ENCODE assay signal across 8 cellular contexts in genomic region chr1:225428066-225428878, GRCh38. TPM values are rescaled to one million over a fixed set of nuclear protein-coding genes. Genes with fewer than 3 reads are reported as not detected.
DNase-seq lines count a peak whose midpoint lies in the region; ATAC-seq, FAIRE-seq and TF ChIP-seq lines count a peak whose summit lies in the region.

No MANE protein-coding gene starts in this region.

- peak overlapping the region; percentile 82 for H3K27ac ChIP-seq in keratinocyte (ENCODE audit: control insufficient read depth, insufficient read depth, low read length)

- H3K9ac ChIP-seq in keratinocyte (ENCODE audit: control insufficient read depth, extremely low read depth, insufficient read depth, low read length), result peak overlapping the region; percentile 80

- no peaks in the 10 kb centered on the region for H3K27me3 ChIP-seq in keratinocyte (ENCODE audit: control insufficient read depth, extremely low read depth, insufficient read depth, low read length)

- peaks cover 0 to 4% of the 10 kb centered on the region in 2 experiments for H3K36me3 ChIP-seq in keratinocyte (ENCODE audit: control insufficient read depth in 2 of 2, extremely low read depth in 1 of 2, insufficient read depth in 2 of 2, low read length in 2 of 2)

- peak; percentile 91 for ATAC-seq in GM18907 (IDR thresholded peaks at IDR 0.05; ENCODE audit: unreplicated experiment)
- peak; percentile 89 for ATAC-seq in HG03135 (IDR thresholded peaks at IDR 0.05; ENCODE audit: unreplicated experiment)

- H4K20me1 ChIP-seq in keratinocyte (ENCODE audit: control insufficient read depth, extremely low read depth, insufficient read depth, low read length), result no peaks in the 10 kb centered on the region

- DNase-seq in AG08395 (ENCODE audit: low spot score), result peak; percentile 95
- peak; percentile 94 for DNase-seq in NCI-H2196 (lab: John Stamatoyannopoulos, UW; ENCODE audit: unreplicated experiment)
- peak; percentile 89 for DNase-seq in activated CD4-positive, CD25-positive, alpha-beta regulatory T cell treated with anti-CD3 and anti-CD28 coated beads, Interleukin-2, amount 50 U/mL, for 16 hours (ENCODE audit: low read depth, low spot score)
- DNase-seq in central memory CD4-positive, alpha-beta T cell, result peak; percentile 90
- peak; percentile 40 for DNase-seq in keratinocyte (ENCODE audit: low read depth, low spot score)
- peak; percentile 73 to 85 (median 85) for DNase-seq in stimulated activated CD4-positive, alpha-beta T cell treated with anti-CD3 and anti-CD28 coated beads, Interleukin-12 subunit alpha, Interleukin-12 subunit beta, amount 100 ng/mL, for 48 hours (ENCODE audit: low read depth in 2 of 3, low spot score in 1 of 3)

- H3K79me2 ChIP-seq in keratinocyte (ENCODE audit: control insufficient read depth, insufficient read depth, low read length), result peaks cover 45% of the 10 kb centered on the region

- no peaks in the 10 kb centered on the region for H3K9me3 ChIP-seq in keratinocyte (ENCODE audit: control insufficient read depth, low read depth, low read length)

- peaks cover 34% of the 10 kb centered on the region for H3K4me1 ChIP-seq in keratinocyte (ENCODE audit: control insufficient read depth, extremely low read depth, insufficient read depth, low read length)

- H3K4me2 ChIP-seq in keratinocyte (ENCODE audit: control insufficient read depth, extremely low read depth, insufficient read depth, low read depth, low read length), result peak overlapping the region; percentile 86

- FAIRE-seq in keratinocyte (lab: Jason Lieb, UNC), result no peak

- dilution Hi-C loops in keratinocyte (cut with MboI; ENCODE audit: extremely low pct_ligation_motif_present, low sequenced_read_pairs), result no loop called here

- no peaks in the 10 kb centered on the region for H3K9me1 ChIP-seq in keratinocyte (ENCODE audit: control insufficient read depth, extremely low read depth, insufficient read depth, low read length)

- no peak for TF ChIP-seq CTCF in keratinocyte (optimal IDR thresholded peaks at IDR 0.05 in 1 of 3, IDR thresholded peaks at IDR 0.05 in 1 of 3, conservative IDR thresholded peaks at IDR 0.05 in 1 of 3; ENCODE audit: extremely low read depth in 1 of 3, insufficient read depth in 2 of 3, low read length in 3 of 3)

- peak overlapping the region; percentile 93 for H2AFZ ChIP-seq in keratinocyte (ENCODE audit: control insufficient read depth, low read length)

- peak overlapping the region; percentile 78 to 91 (median 81) for H3K4me3 ChIP-seq in keratinocyte (ENCODE audit: control insufficient read depth in 2 of 3, extremely low read depth in 1 of 3, insufficient read depth in 2 of 3, low read depth in 1 of 3, low read length in 3 of 3)

RNA-seq across cellular contexts. Expression of gene LBR, which starts 0.4 kb away (rescaled TPM):
- 11.9 to 30.5 TPM (median 21.2 TPM) in 3 replicates for polyA plus RNA-seq in keratinocyte
- 11.7 TPM for polyA plus RNA-seq in keratinocyte (2011; ENCODE audit: low read depth)
- polyA plus RNA-seq in keratinocyte (2011; cell fraction: cytosol; rRNA removed), result 4.7 and 9.7 TPM in 2 replicates
- 33.5 and 34.7 TPM in 2 replicates for polyA plus RNA-seq in keratinocyte (2011; cell fraction: nucleus; rRNA removed)
- 13.6 and 15.8 TPM in 2 replicates for polyA plus RNA-seq in keratinocyte (2012; ENCODE audit: low replicate concordance)
- polyA minus RNA-seq in keratinocyte, result 14.7 to 42.6 TPM (median 30.3 TPM) in 3 replicates
- polyA minus RNA-seq in keratinocyte (2011; cell fraction: cytosol; rRNA and poly(A)+ RNA removed), result 5.6 TPM
- 17.2 and 25.7 TPM in 2 replicates for polyA minus RNA-seq in keratinocyte (2011; cell fraction: nucleus; rRNA and poly(A)+ RNA removed)

Comparison
In these comparisons a context has a peak if more than half of its experiments do, and no peak if none do; other contexts are left out.
1. Peak in every context shown above with its lines: DNase-seq, ATAC-seq, H3K4me3 ChIP-seq and H3K27ac ChIP-seq.
2. DNase-seq: peak in every context shown above with its lines; median percentile 95 in AG08395; 94 in NCI-H2196; 90 in central memory CD4-positive, alpha-beta T cell; 89 in activated CD4-positive, CD25-positive, alpha-beta regulatory T cell treated with anti-CD3 and anti-CD28 coated beads, Interleukin-2, amount 50 U/mL, for 16 hours; 85 in stimulated activated CD4-positive, alpha-beta T cell treated with anti-CD3 and anti-CD28 coated beads, Interleukin-12 subunit alpha, Interleukin-12 subunit beta, amount 100 ng/mL, for 48 hours; 40 in keratinocyte.